ENCODE assay signal across 16 cellular contexts in genomic region chr13:49304356-49304755, GRCh38. TPM values are rescaled to one million over a fixed set of nuclear protein-coding genes. Genes with fewer than 3 reads are reported as not detected.
DNase-seq lines count a peak whose midpoint lies in the region; ATAC-seq, FAIRE-seq and TF ChIP-seq lines count a peak whose summit lies in the region.
"Had no signal": no experiment of that assay in that cellular context is flagged by ENCODE, and none has a peak within 500 bp of the region (broad histone marks: within the 10 kb centered on the region; RNA-seq: fewer than 3 reads in every experiment).

No MANE protein-coding gene starts in this region.

- peaks cover 10 to 88% (median 33%) of the 10 kb centered on the region in 3 donors for H3K4me1 ChIP-seq in gastroesophageal sphincter
- peaks cover 55% of the 10 kb centered on the region for H3K4me1 ChIP-seq in stomach smooth muscle (ENCODE audit: control insufficient read depth, insufficient read depth, low read length)
- peaks cover 41% of the 10 kb centered on the region for H3K4me1 ChIP-seq in upper lobe of right lung
- H3K4me1 ChIP-seq: BE2C had no signal

- 92 to 100% methylated on average over 4 to 11 of the region's 12 CpGs for WGBS in gastroesophageal sphincter (ENCODE audit: low coverage in 1 of 2), 2 donors

- DNase-seq in caudate nucleus (lab: John Stamatoyannopoulos, UW) (no peak), upper lobe of right lung (no peak), superior temporal gyrus (ENCODE audit: extremely low spot score) (no peak), GM12891 (ENCODE audit: insufficient read length, low spot score) (no peak), medulla oblongata (ENCODE audit: extremely low spot score) (no peak)
- DNase-seq: BE2C; CD4-positive, alpha-beta T cell; HFFc6; MG63; NCI-H1092; NCI-H146; NCI-H2081; NCI-H510A had no signal

- TF ChIP-seq CTCF in gastroesophageal sphincter (IDR thresholded peaks at IDR 0.05) (no peak), upper lobe of right lung (IDR thresholded peaks at IDR 0.05) (no peak)

- H3K9ac ChIP-seq in stomach smooth muscle (ENCODE audit: low read length in 2 of 2): no peak overlapping the region

- H3K4me3 ChIP-seq in gastroesophageal sphincter (no peak overlapping the region), stomach smooth muscle (ENCODE audit: low read length in 2 of 2) (no peak overlapping the region), upper lobe of right lung (no peak overlapping the region)
- H3K4me3 ChIP-seq: MG63 had no signal

- H3K27me3 ChIP-seq in gastroesophageal sphincter (no peaks in the 10 kb centered on the region), stomach smooth muscle (ENCODE audit: control insufficient read depth in 1 of 2, insufficient read depth in 2 of 2, low read length in 2 of 2) (no peaks in the 10 kb centered on the region), upper lobe of right lung (no peaks in the 10 kb centered on the region)
- H3K27me3 ChIP-seq: BE2C, MG63 had no signal

- ATAC-seq in gastroesophageal sphincter (no peak), upper lobe of right lung (no peak)

- TF ChIP-seq EP300 in gastroesophageal sphincter (IDR thresholded peaks at IDR 0.05): no peak

- no peak for FAIRE-seq in GM12891 (lab: Jason Lieb, UNC)
- FAIRE-seq: H54 had no signal

- H3K9me3 ChIP-seq in gastroesophageal sphincter (no peaks in the 10 kb centered on the region), stomach smooth muscle (ENCODE audit: control insufficient read depth in 2 of 2, low read length in 2 of 2) (no peaks in the 10 kb centered on the region), upper lobe of right lung (no peaks in the 10 kb centered on the region)
- H3K9me3 ChIP-seq: BE2C, MG63 had no signal

- H3K27ac ChIP-seq in caudate nucleus (ENCODE audit: low read depth, low read length) (peak overlapping the region; percentile 64), gastroesophageal sphincter (peak overlapping the region in 3 of 4 donors; percentile 85 to 92 (median 87)), stomach smooth muscle (ENCODE audit: low read length) (peak overlapping the region; percentile 78), upper lobe of right lung (peak overlapping the region; percentile 11)

- TF ChIP-seq POLR2A in gastroesophageal sphincter (IDR thresholded peaks at IDR 0.05): no peak
- TF ChIP-seq POLR2A in GM12891 (IDR thresholded peaks at IDR 0.05; ENCODE audit: low read depth, low read length): no peak

- intact Hi-C loops in upper lobe of right lung (cut with DNase I): loop anchor here (10.0 kb wide), 2 partner anchors 140 to 300 kb away; partner anchors contain the start of genes CAB39L and SETDB2

- H3K36me3 ChIP-seq in gastroesophageal sphincter (no peaks in the 10 kb centered on the region), stomach smooth muscle (ENCODE audit: control insufficient read depth in 2 of 2, insufficient read depth in 2 of 2, low read length in 2 of 2) (peaks cover 0 to 5% of the 10 kb centered on the region in 2 donors), upper lobe of right lung (no peaks in the 10 kb centered on the region)
- H3K36me3 ChIP-seq: BE2C, MG63 had no signal

TF ChIP-seq in GM12891, 5 proteins besides CTCF, POLR2A, EP300 and RAD21:
- TF ChIP-seq POU2F2 (IDR thresholded peaks at IDR 0.05; ENCODE audit: low read depth, low read length) (no peak), PAX5 (IDR thresholded peaks at IDR 0.05; ENCODE audit: insufficient read depth, low read length, severe bottlenecking) (no peak), POLR2AphosphoS5 (IDR thresholded peaks at IDR 0.05; ENCODE audit: low read depth, low read length) (no peak), SPI1 (IDR thresholded peaks at IDR 0.05; ENCODE audit: low read depth, low read length) (no peak), TAF1 (IDR thresholded peaks at IDR 0.05; ENCODE audit: low read depth, low read length) (no peak)

RNA-seq across cellular contexts. Expression of gene CDADC1, which starts 56.6 kb away (rescaled TPM):
- total RNA-seq in gastroesophageal sphincter (1 to 10 TPM; 5.8 to 9.3 (median 6.7) TPM), upper lobe of right lung (13.8 TPM)
- 4.7 TPM for polyA plus RNA-seq in GM12891 (2012; ENCODE audit: low read depth, missing spikeins)

Comparison
In these comparisons a context has a peak if more than half of its experiments do, and no peak if none do; other contexts are left out.
1. H3K27ac ChIP-seq: peak in every context shown above with its lines; median percentile 87 in gastroesophageal sphincter; 78 in stomach smooth muscle; 64 in caudate nucleus; 11 in upper lobe of right lung.